In genomic region chr7:19663816-19664531, GRCh38 we compare ENCODE assay signal across 10 cellular contexts. TPM values are rescaled to one million over a fixed set of nuclear protein-coding genes. Genes with fewer than 3 reads are reported as not detected.
A peak's percentile ranks its signal among the peaks of the same experiment; 100 is the strongest.
DNase-seq lines count a peak whose midpoint lies in the region; ATAC-seq and TF ChIP-seq lines count a peak whose summit lies in the region.
"Had no signal": no experiment of that assay in that cellular context is flagged by ENCODE, and none has a peak within 500 bp of the region (broad histone marks: within the 10 kb centered on the region; RNA-seq: fewer than 3 reads in every experiment).

No MANE protein-coding gene starts in this region.

- no peaks in the 10 kb centered on the region for H3K27me3 ChIP-seq in skeletal muscle satellite cell (ENCODE audit: control insufficient read depth, insufficient read depth, low read length)
- no peaks in the 10 kb centered on the region for H3K27me3 ChIP-seq in effector memory CD4-positive, alpha-beta T cell (replicated peaks; ENCODE audit: control insufficient read depth, insufficient read depth, low read length, poor library complexity, severe bottlenecking)
- H3K27me3 ChIP-seq in transverse colon = no peaks in the 10 kb centered on the region
- H3K27me3 ChIP-seq: BLaER1 had no signal

- H3K9me3 ChIP-seq in skeletal muscle satellite cell (replicated peaks; ENCODE audit: low read length) (no peaks in the 10 kb centered on the region), transverse colon (no peaks in the 10 kb centered on the region)
- H3K9me3 ChIP-seq in effector memory CD4-positive, alpha-beta T cell (ENCODE audit: control insufficient read depth, low read length) = no peaks in the 10 kb centered on the region
- H3K9me3 ChIP-seq: BLaER1 had no signal

- no peak for TF ChIP-seq CTCF in transverse colon (IDR thresholded peaks at IDR 0.05)

- no peak overlapping the region for H3K4me3 ChIP-seq in skeletal muscle satellite cell (ENCODE audit: low read length)
- H3K4me3 ChIP-seq in effector memory CD4-positive, alpha-beta T cell (ENCODE audit: insufficient read depth, low read depth, low read length, poor library complexity, severe bottlenecking) = no peak overlapping the region
- H3K4me3 ChIP-seq in transverse colon = no peak overlapping the region
- H3K4me3 ChIP-seq: BLaER1 had no signal

- ATAC-seq in HG02943 (IDR thresholded peaks at IDR 0.05; ENCODE audit: low read depth, unreplicated experiment) = peak; percentile 94

- TF ChIP-seq EP300 in transverse colon (IDR thresholded peaks at IDR 0.05; ENCODE audit: low read depth) = no peak

- DNase-seq in SKM-1 (lab: John Stamatoyannopoulos, UW; ENCODE audit: unreplicated experiment) (peak; percentile 4), SKM-1 treated with dmso at 0.1 percent for 144 hours (lab: John Stamatoyannopoulos, UW; ENCODE audit: unreplicated experiment) (no peak), NCI-H2081 (lab: John Stamatoyannopoulos, UW) (peak; percentile 74 to 92), OCI-M2 (lab: John Stamatoyannopoulos, UW; ENCODE audit: unreplicated experiment) (no peak), transverse colon (no peak)
- DNase-seq in effector memory CD4-positive, alpha-beta T cell = no peak
- DNase-seq: NCI-H187 treated with DMSO at 0.1 percent for 48 hours had no signal

- TF ChIP-seq POLR2A in transverse colon (IDR thresholded peaks at IDR 0.05) = no peak

- H3K4me1 ChIP-seq in skeletal muscle satellite cell (ENCODE audit: control insufficient read depth, insufficient read depth, low read length) = peaks cover 14% of the 10 kb centered on the region
- H3K4me1 ChIP-seq in effector memory CD4-positive, alpha-beta T cell (ENCODE audit: control insufficient read depth, insufficient read depth, low read length, poor library complexity, severe bottlenecking) = no peaks in the 10 kb centered on the region
- H3K4me1 ChIP-seq in transverse colon = peaks cover 0 to 6% (median 0%) of the 10 kb centered on the region in 4 donors
- H3K4me1 ChIP-seq: BLaER1 had no signal

- intact Hi-C loops in transverse colon (cut with DNase I; ENCODE audit: low total_unique reads) = no loop called here

- H3K9ac ChIP-seq in skeletal muscle satellite cell (ENCODE audit: low read depth, low read length) = no peak overlapping the region
- H3K9ac ChIP-seq: BLaER1 had no signal

- H3K4me2 ChIP-seq in skeletal muscle satellite cell (ENCODE audit: low read length) = peak overlapping the region; percentile 28
- H3K4me2 ChIP-seq: BLaER1 had no signal

- WGBS in transverse colon (ENCODE audit: low coverage in 1 of 2), 2 donors = 22 to 24% methylated on average over 4 of the region's 4 CpGs

- in situ Hi-C loops in transverse colon (cut with MboI; ENCODE audit: low pct_ligation_motif_present in 1 of 4, low pct_unique_long_range_greater_than_20kb in 1 of 4, low sequenced_read_pairs in 3 of 4) = loop anchor here in 1 of 4 donors (25.0 kb wide), 1 partner anchor 977 kb away; no protein-coding TSS in a partner anchor

- H3K36me3 ChIP-seq in skeletal muscle satellite cell (ENCODE audit: insufficient read depth, low read length) (no peaks in the 10 kb centered on the region), transverse colon (no peaks in the 10 kb centered on the region)
- H3K36me3 ChIP-seq in effector memory CD4-positive, alpha-beta T cell (ENCODE audit: control insufficient read depth, insufficient read depth, low read length) = no peaks in the 10 kb centered on the region
- H3K36me3 ChIP-seq: BLaER1 had no signal

- H3K27ac ChIP-seq in effector memory CD4-positive, alpha-beta T cell (ENCODE audit: insufficient read depth, low read length, poor library complexity, severe bottlenecking) = no peak overlapping the region
- H3K27ac ChIP-seq in transverse colon = no peak overlapping the region
- H3K27ac ChIP-seq: BLaER1 had no signal

RNA-seq across cellular contexts. Expression of gene POLR1F, which starts 44.9 kb away (rescaled TPM):
- 18.6 and 22.3 TPM in 2 replicates for total RNA-seq in skeletal muscle satellite cell (2012; rRNA removed)
- 1 to 10 TPM in 3 of 4 donors, under 1 TPM in 1; 0.20 to 7.5 (median 3.7) TPM for total RNA-seq in transverse colon

Comparison
In these comparisons a context has a peak if more than half of its experiments do, and no peak if none do; other contexts are left out.
1. DNase-seq: peak in SKM-1 (single experiment) and NCI-H2081 (2 of 2); none in SKM-1 treated with dmso at 0.1 percent for 144 hours (single experiment), OCI-M2 (single experiment), effector memory CD4-positive, alpha-beta T cell (0 of 3) and transverse colon (single experiment).